Comparison of ENCODE assay signal across 1 cellular context in the genomic region with DNA sequence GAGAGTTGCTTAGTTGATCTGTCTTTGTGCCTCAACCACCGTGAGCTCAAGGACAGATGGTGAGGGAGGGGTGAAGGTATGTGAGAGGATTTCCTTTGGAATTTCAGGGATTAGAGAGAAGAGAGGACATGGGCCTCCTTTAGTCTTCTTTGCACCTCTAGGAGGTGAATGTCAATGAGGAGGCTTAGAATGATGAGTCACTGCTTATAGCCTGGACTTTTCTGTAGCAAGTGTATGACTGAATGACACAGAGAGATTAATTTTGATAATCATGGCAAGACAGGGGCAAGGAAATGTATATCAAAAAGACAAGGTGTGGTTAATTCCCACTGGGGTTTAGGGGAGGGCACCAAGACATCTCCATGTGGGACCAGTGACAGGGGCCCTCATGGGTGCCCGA.
TF ChIP-seq lines count a peak whose summit lies in the region.

No MANE protein-coding gene starts in this region.

TF ChIP-seq in H1, 55 proteins besides CTCF, POLR2A, EP300 and RAD21:
- TF ChIP-seq SP4 (IDR thresholded peaks at IDR 0.05; ENCODE audit: low read length), result no peak
- no peak for TF ChIP-seq RXRA (IDR thresholded peaks at IDR 0.05; ENCODE audit: insufficient read depth, low read depth, low read length)
- TF ChIP-seq TAF7 (optimal IDR thresholded peaks at IDR 0.05; ENCODE audit: borderline replicate concordance, low read depth, low read length), result no peak
- TF ChIP-seq GTF2F1 (IDR thresholded peaks at IDR 0.05; ENCODE audit: borderline replicate concordance, low read depth, low read length), result no peak
- TF ChIP-seq PHF8 (conservative IDR thresholded peaks at IDR 0.05; ENCODE audit: low read depth, low read length), result no peak
- no peak for TF ChIP-seq TAF1 (IDR thresholded peaks at IDR 0.05; ENCODE audit: low read depth, low read length)
- no peak for TF ChIP-seq ASH2L (IDR thresholded peaks at IDR 0.05; ENCODE audit: low read length)
- no peak for TF ChIP-seq KDM4A (IDR thresholded peaks at IDR 0.05; ENCODE audit: low read depth, low read length, severe bottlenecking)
